Comparison of ENCODE assay signal across 17 cellular contexts in the genomic region with DNA sequence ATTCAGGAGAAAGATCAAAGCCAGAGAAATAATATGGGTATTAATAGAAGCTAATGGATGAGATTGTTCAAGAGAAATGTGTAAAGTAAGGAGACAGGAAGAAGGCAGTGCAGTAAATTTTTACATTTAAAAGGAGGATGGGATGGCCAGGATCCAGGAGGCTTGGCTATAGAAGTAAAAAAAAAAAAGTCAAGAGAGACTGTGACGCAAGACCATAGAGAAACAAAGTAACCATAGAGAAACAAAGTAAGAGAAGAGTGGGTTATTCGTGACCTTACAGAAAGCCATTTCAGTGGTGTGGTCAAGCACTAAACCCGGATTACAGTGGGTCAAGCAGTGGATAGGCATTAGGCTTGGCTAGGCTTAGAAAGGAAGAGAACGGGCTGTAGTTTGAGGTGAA.
"Had no signal": no experiment of that assay in that cellular context is flagged by ENCODE, and none has a peak within 500 bp of the region (broad histone marks: within the 10 kb centered on the region; RNA-seq: fewer than 3 reads in every experiment).

No MANE protein-coding gene starts in this region.

- DNase-seq: activated CD4-positive, CD25-positive, alpha-beta regulatory T cell treated with anti-CD3 and anti-CD28 coated beads, Interleukin-2, amount 50 U/mL, for 72 hours; activated naive CD4-positive, alpha-beta T cell treated with Interleukin-2 at 50 U/mL for 16 hours; activated T-cell treated with anti-CD3 and anti-CD28 coated beads for 4 hours; islet precursor cell; mammary epithelial cell; mucosa of descending colon; naive thymus-derived CD4-positive, alpha-beta T cell; stimulated activated CD4-positive, alpha-beta T cell treated with anti-CD3 and anti-CD28 coated beads, Interleukin-2, amount 100 ng/mL, for 48 hours; T-cell; T-helper 9 cell; thyroid gland had no signal

- H3K9me3 ChIP-seq: thyroid gland had no signal

- H3K4me3 ChIP-seq: cardiac muscle cell, mucosa of descending colon, thyroid gland had no signal

- H3K9ac ChIP-seq: parathyroid adenoma had no signal

- H2AFZ ChIP-seq: parathyroid adenoma had no signal

- H3K79me2 ChIP-seq: parathyroid adenoma had no signal

- H3K27me3 ChIP-seq: cardiac muscle cell, thyroid gland had no signal

- H3K4me1 ChIP-seq: parathyroid adenoma, thyroid gland had no signal

- ATAC-seq: activated T-helper 17 cell treated with anti-CD3 and anti-CD28 coated beads, Interleukin-2, amount 50 U/mL, for 72 hours; esophagus mucosa; left lobe of liver; mucosa of descending colon; naive thymus-derived CD4-positive, alpha-beta T cell; stimulated activated memory B cell treated with anti-CD40 and anti-IgM and Interleukin-4, amounts not matched to agents 10 μg/mL and 1 μg/mL and 100 μg/mL, for 72 hours; T-cell had no signal

- H3K27ac ChIP-seq: cardiac muscle cell, parathyroid adenoma, thyroid gland had no signal
